ENCODE assay signal across 11 cellular contexts in genomic region chr11:66694056-66694410, GRCh38. TPM values are rescaled to one million over a fixed set of nuclear protein-coding genes. Genes with fewer than 3 reads are reported as not detected.
A peak's percentile ranks its signal among the peaks of the same experiment; 100 is the strongest.
DNase-seq lines count a peak whose midpoint lies in the region; ATAC-seq and TF ChIP-seq lines count a peak whose summit lies in the region.
"Had no signal": no experiment of that assay in that cellular context is flagged by ENCODE, and none has a peak within 500 bp of the region (broad histone marks: within the 10 kb centered on the region; RNA-seq: fewer than 3 reads in every experiment).

No MANE protein-coding gene starts in this region.

- H3K27ac Mint-ChIP-seq in MCF 10A (ENCODE audit: low read depth, unreplicated experiment), result no peak overlapping the region
- peak overlapping the region in 1 of 2 donors; percentile 35 for H3K27ac Mint-ChIP-seq in natural killer cell treated with Interleukin-12 subunit alpha and Interleukin-12 subunit beta and Interleukin-15 and Interleukin-18, amount 100 ng/mL, for 72 hours

- no TSS peak for BruUV-seq in MCF 10A (replicated peaks; lab: Mats Ljungman, UMichigan)

- intact Hi-C loops in Right ventricle myocardium inferior (cut with DNase I), result loop anchor here (1.0 kb wide), 1 partner anchor 140 kb away; no protein-coding TSS in a partner anchor
- intact Hi-C loops in left ventricle myocardium superior (cut with micrococcal nuclease), result no loop called here
- intact Hi-C loops in MCF 10A (cut with micrococcal nuclease), result loop anchor here (1.0 to 5.0 kb wide), 2 partner anchors 123 to 140 kb away; no protein-coding TSS in a partner anchor

- WGBS in mesenchymal stem cell, result 92% methylated on average over 13 of the region's 13 CpGs

- no peak overlapping the region for H2BK120ac ChIP-seq in mesenchymal stem cell (ENCODE audit: low read depth, low read length)

- no peak overlapping the region for H2AFZ ChIP-seq in mesenchymal stem cell (ENCODE audit: low read depth, low read length)

- H2BK5ac ChIP-seq in mesenchymal stem cell (ENCODE audit: low read depth, low read length, poor library complexity, severe bottlenecking), result no peak overlapping the region

- no peaks in the 10 kb centered on the region for H3K27me3 Mint-ChIP-seq in MCF 10A (ENCODE audit: insufficient read depth, unreplicated experiment)
- H3K27me3 Mint-ChIP-seq in natural killer cell treated with Interleukin-12 subunit alpha and Interleukin-12 subunit beta and Interleukin-15 and Interleukin-18, amount 100 ng/mL, for 72 hours, result no peaks in the 10 kb centered on the region

- H3K27ac ChIP-seq in angular gyrus (ENCODE audit: low read depth, low read length) (peak overlapping the region; percentile 2), mesenchymal stem cell (ENCODE audit: low read length, poor library complexity, severe bottlenecking) (no peak overlapping the region)
- H3K27ac ChIP-seq: 22Rv1, C4-2B, KMS-11 had no signal

- no peak overlapping the region for H2BK12ac ChIP-seq in mesenchymal stem cell (ENCODE audit: low read length in 2 of 2)

- H3K4me1 Mint-ChIP-seq in MCF 10A (ENCODE audit: insufficient read depth, unreplicated experiment), result no peaks in the 10 kb centered on the region
- H3K4me1 Mint-ChIP-seq in natural killer cell treated with Interleukin-12 subunit alpha and Interleukin-12 subunit beta and Interleukin-15 and Interleukin-18, amount 100 ng/mL, for 72 hours (ENCODE audit: low read depth in 2 of 2), result no peaks in the 10 kb centered on the region

- no peak overlapping the region for H4K91ac ChIP-seq in mesenchymal stem cell (ENCODE audit: low read length)

- no peaks in the 10 kb centered on the region for H3K9me3 Mint-ChIP-seq in MCF 10A (ENCODE audit: unreplicated experiment)
- no peaks in the 10 kb centered on the region for H3K9me3 Mint-ChIP-seq in natural killer cell treated with Interleukin-12 subunit alpha and Interleukin-12 subunit beta and Interleukin-15 and Interleukin-18, amount 100 ng/mL, for 72 hours

- peaks cover 53% of the 10 kb centered on the region for H3K36me3 Mint-ChIP-seq in MCF 10A (ENCODE audit: insufficient read depth, unreplicated experiment)
- H3K36me3 Mint-ChIP-seq in natural killer cell treated with Interleukin-12 subunit alpha and Interleukin-12 subunit beta and Interleukin-15 and Interleukin-18, amount 100 ng/mL, for 72 hours, result no peaks in the 10 kb centered on the region

- peak overlapping the region; percentile 30 for H3K9ac ChIP-seq in mesenchymal stem cell (ENCODE audit: low read length)
- H3K9ac ChIP-seq: KMS-11 had no signal

- peaks cover 5% of the 10 kb centered on the region for H3K9me3 ChIP-seq in mesenchymal stem cell (ENCODE audit: control insufficient read depth, low read length)

- H3K4me1 ChIP-seq in mesenchymal stem cell (ENCODE audit: control insufficient read depth, insufficient read depth, low read depth, low read length), result no peaks in the 10 kb centered on the region

- no peaks in the 10 kb centered on the region for H3K27me3 ChIP-seq in mesenchymal stem cell (ENCODE audit: control insufficient read depth in 1 of 2, insufficient read depth in 1 of 2, low read length in 2 of 2)

- DNase-seq in Right ventricle myocardium inferior (ENCODE audit: missing footprints) (peak; percentile 57), left ventricle myocardium superior (no peak), mesenchymal stem cell (no peak), MCF 10A (ENCODE audit: unreplicated experiment) (no peak), NCI-H1694 treated with DMSO at 0.1 percent for 48 hours (lab: John Stamatoyannopoulos, UW) (no peak)
- no peak for DNase-seq in natural killer cell treated with Interleukin-12 subunit alpha and Interleukin-12 subunit beta and Interleukin-15 and Interleukin-18, amount 100 ng/mL, for 72 hours (ENCODE audit: low spot score)

- no peak for TF ChIP-seq CTCF in MCF 10A (IDR thresholded peaks at IDR 0.05; ENCODE audit: unreplicated experiment)

- H3K4me3 Mint-ChIP-seq in MCF 10A (ENCODE audit: unreplicated experiment), result no peak overlapping the region
- no peak overlapping the region for H3K4me3 Mint-ChIP-seq in natural killer cell treated with Interleukin-12 subunit alpha and Interleukin-12 subunit beta and Interleukin-15 and Interleukin-18, amount 100 ng/mL, for 72 hours

- POLR2A ChIA-PET in MCF 10A (lab: Yijun Ruan, JAX), result interaction anchor here (1.0 to 1.3 kb wide), 3 partner anchors 16 to 140 kb away, joined by 4 read pairs; partner anchors contain the start of gene RBM4B

- H3K79me1 ChIP-seq in mesenchymal stem cell (replicated peaks; ENCODE audit: low read length, poor library complexity, severe bottlenecking), result peaks cover 10% of the 10 kb centered on the region

- H3K23ac ChIP-seq in mesenchymal stem cell (ENCODE audit: low read length in 2 of 2), result no peak overlapping the region

- no peak overlapping the region for H3K18ac ChIP-seq in mesenchymal stem cell (ENCODE audit: low read depth in 1 of 2, low read length in 2 of 2)

- H3K14ac ChIP-seq in mesenchymal stem cell (ENCODE audit: low read length in 2 of 2), result no peak overlapping the region

- CTCF ChIA-PET in MCF 10A (lab: Yijun Ruan, JAX), result interaction anchor here (0.6 to 9.4 kb wide), 12 partner anchors 8 to 658 kb away, joined by 3 to 78 read pairs (median 3); no protein-coding TSS in a partner anchor

- ATAC-seq in Right ventricle myocardium inferior (no peak), left ventricle myocardium superior (no peak), HG02623 (IDR thresholded peaks at IDR 0.05; ENCODE audit: unreplicated experiment) (no peak)
- ATAC-seq in natural killer cell treated with Interleukin-12 subunit alpha and Interleukin-12 subunit beta and Interleukin-15 and Interleukin-18, amount 100 ng/mL, for 72 hours, result no peak

- no peak overlapping the region for H4K8ac ChIP-seq in mesenchymal stem cell (ENCODE audit: low read length)

- no peak overlapping the region for H2BK15ac ChIP-seq in mesenchymal stem cell (ENCODE audit: low read depth, poor library complexity, severe bottlenecking)

- no peak overlapping the region for H3K4ac ChIP-seq in mesenchymal stem cell (ENCODE audit: low read depth in 1 of 2, low read length in 2 of 2)

- no peak overlapping the region for H3K4me2 ChIP-seq in mesenchymal stem cell (ENCODE audit: low read length, poor library complexity, severe bottlenecking)
- H3K4me2 ChIP-seq: KMS-11 had no signal

- peaks cover 0 to 92% of the 10 kb centered on the region in 2 experiments for H3K36me3 ChIP-seq in mesenchymal stem cell (ENCODE audit: control insufficient read depth in 1 of 2, insufficient read depth in 2 of 2, low read depth in 1 of 2, low read length in 2 of 2)

- H3K4me3 ChIP-seq in mesenchymal stem cell (ENCODE audit: insufficient read depth in 1 of 2, low read depth in 1 of 2, low read length in 2 of 2), result no peak overlapping the region

- H2AK5ac ChIP-seq in mesenchymal stem cell (ENCODE audit: low read length, severe bottlenecking), result no peak overlapping the region

RNA-seq across cellular contexts. Expression of gene RBM4B, which starts 16.3 kb away (rescaled TPM):
- total RNA-seq in Right ventricle myocardium inferior (14.0 TPM), left ventricle myocardium superior (13.1 TPM), MCF 10A (2022) (9.5 and 13.5 TPM in 2 replicates)
- polyA plus RNA-seq in mesenchymal stem cell (2013, experiment 1 of 2), result 20.3 TPM
- polyA plus RNA-seq in mesenchymal stem cell (2013, experiment 2 of 2), result 19.6 TPM
- total RNA-seq in natural killer cell treated with Interleukin-12 subunit alpha and Interleukin-12 subunit beta and Interleukin-15 and Interleukin-18, amount 100 ng/mL, for 72 hours, result 10 to 100 TPM; 14.8 to 16.7 TPM

RNA-seq across cellular contexts. Expression of gene SPTBN2, which starts 35.0 kb away (rescaled TPM):
- total RNA-seq in Right ventricle myocardium inferior, result 0.95 TPM
- 1.1 TPM for total RNA-seq in left ventricle myocardium superior
- polyA plus RNA-seq in mesenchymal stem cell (2013, experiment 1 of 2), result 0.14 TPM
- 0.10 TPM for polyA plus RNA-seq in mesenchymal stem cell (2013, experiment 2 of 2)
- 46.9 and 47.2 TPM in 2 replicates for total RNA-seq in MCF 10A (2022)
- under 1 TPM in 1 of 2 donors, not detected in 1; 0.93 TPM for total RNA-seq in natural killer cell treated with Interleukin-12 subunit alpha and Interleukin-12 subunit beta and Interleukin-15 and Interleukin-18, amount 100 ng/mL, for 72 hours

RNA-seq across cellular contexts. Expression of gene RBM4, which starts 55.5 kb away (rescaled TPM):
- total RNA-seq in Right ventricle myocardium inferior (72.1 TPM), left ventricle myocardium superior (69.5 TPM), MCF 10A (2022) (171 and 172 TPM in 2 replicates)
- polyA plus RNA-seq in mesenchymal stem cell (2013, experiment 1 of 2), result 94.6 TPM
- 98.2 TPM for polyA plus RNA-seq in mesenchymal stem cell (2013, experiment 2 of 2)
- total RNA-seq in natural killer cell treated with Interleukin-12 subunit alpha and Interleukin-12 subunit beta and Interleukin-15 and Interleukin-18, amount 100 ng/mL, for 72 hours, result 100 to 1,000 TPM; 142 to 162 TPM

Comparison
In these comparisons a context has a peak if more than half of its experiments do, and no peak if none do; other contexts are left out.
1. RNA of gene SPTBN2, which starts 35.0 kb away (total RNA-seq): 46.9 to 47.2 TPM in MCF 10A; 1.1 TPM in left ventricle myocardium superior (single experiment), 0.95 TPM in Right ventricle myocardium inferior (single experiment) and 0.93 TPM in natural killer cell treated with Interleukin-12 subunit alpha and Interleukin-12 subunit beta and Interleukin-15 and Interleukin-18, amount 100 ng/mL, for 72 hours; every median in the first group is over 10 times any median in the second.